In genomic region chr1:28258628-28259251, GRCh38 we compare ENCODE assay signal across 8 cellular contexts. TPM values are rescaled to one million over a fixed set of nuclear protein-coding genes. Genes with fewer than 3 reads are reported as not detected.
DNase-seq lines count a peak whose midpoint lies in the region; ATAC-seq and TF ChIP-seq lines count a peak whose summit lies in the region.

No MANE protein-coding gene starts in this region.

- DNase-seq in HFFc6, result no peak
- no peak for DNase-seq in adrenal gland
- DNase-seq in memory B cell (ENCODE audit: low spot score in 2 of 2), result no peak
- no peak for DNase-seq in stimulated activated CD4-positive, alpha-beta T cell treated with anti-CD3 and anti-CD28 coated beads, Interleukin-1b, Interleukin-23, amount 100 ng/mL, for 48 hours
- no peak for DNase-seq in activated CD4-positive, alpha-beta T cell treated with anti-CD3 and anti-CD28 coated beads, Interleukin-2, amount 50 U/mL, for 4 hours

- H3K36me3 ChIP-seq in ACC112 (ENCODE audit: insufficient read depth, low read length) (no peaks in the 10 kb centered on the region), adrenal gland (replicated peaks in 1 of 2) (no peaks in the 10 kb centered on the region)

- ATAC-seq in memory B cell (ENCODE audit: low read depth), result no peak
- ATAC-seq in GM21423 (IDR thresholded peaks at IDR 0.05; ENCODE audit: unreplicated experiment), result no peak
- no peak for ATAC-seq in HG02885 (IDR thresholded peaks at IDR 0.05; ENCODE audit: poor library complexity, unreplicated experiment)

- TF ChIP-seq CTCF in HFFc6 (IDR thresholded peaks at IDR 0.05) (no peak), adrenal gland (IDR thresholded peaks at IDR 0.05) (no peak)

- H3K27me3 Mint-ChIP-seq in HFFc6 (ENCODE audit: insufficient read depth) (peaks cover 2% of the 10 kb centered on the region; the same call in 1 of the 2 replicates), memory B cell (no peaks in the 10 kb centered on the region)

- H3K4me3 Mint-ChIP-seq in HFFc6 (peak overlapping the region; percentile 88), memory B cell (peak overlapping the region; percentile 80)

- H3K36me3 Mint-ChIP-seq in HFFc6 (ENCODE audit: low read depth) (peaks cover 9% of the 10 kb centered on the region), memory B cell (no peaks in the 10 kb centered on the region)

- peak overlapping the region; percentile 15; the same call in 1 of the 2 replicates for H3K4me3 ChIP-seq in ACC112 (ENCODE audit: low read depth, low read length)
- peak overlapping the region in 1 of 4 donors; percentile 73 for H3K4me3 ChIP-seq in adrenal gland

- 10 to 20% (median 16%) methylated on average over 9 to 12 of the region's 12 CpGs for WGBS in adrenal gland, 4 donors

- peak overlapping the region; percentile 50 for H2AFZ ChIP-seq in ACC112 (ENCODE audit: low read length, unreplicated experiment)

- H3K27ac Mint-ChIP-seq in HFFc6 (peak overlapping the region; percentile 92), memory B cell (no peak overlapping the region)

- no peak for TF ChIP-seq POLR2A in adrenal gland (IDR thresholded peaks at IDR 0.05)

- no peaks in the 10 kb centered on the region for H3K9me3 Mint-ChIP-seq in HFFc6
- H3K9me3 Mint-ChIP-seq in memory B cell, result no peaks in the 10 kb centered on the region

- peak overlapping the region; percentile 67 for H3K27ac ChIP-seq in ACC112 (ENCODE audit: low read depth, low read length)
- peak overlapping the region in 4 of 5 donors; percentile 9 to 86 (median 66) for H3K27ac ChIP-seq in adrenal gland

- H3K4me1 Mint-ChIP-seq in HFFc6 (ENCODE audit: low read depth) (peaks cover 32% of the 10 kb centered on the region), memory B cell (peaks cover 15% of the 10 kb centered on the region)

- peaks cover 20% of the 10 kb centered on the region for H3K4me1 ChIP-seq in ACC112 (ENCODE audit: control insufficient read depth, insufficient read depth, low read length, unreplicated experiment)
- peaks cover 14 to 22% of the 10 kb centered on the region in 2 donors for H3K4me1 ChIP-seq in adrenal gland (replicated peaks in 1 of 2)

- H3K79me2 ChIP-seq in ACC112 (ENCODE audit: control insufficient read depth, insufficient read depth, low read length, unreplicated experiment), result peaks cover 38% of the 10 kb centered on the region

- H3K9me3 ChIP-seq in adrenal gland (replicated peaks in 1 of 3), result no peaks in the 10 kb centered on the region

- H3K27me3 ChIP-seq in ACC112 (ENCODE audit: insufficient read depth, low read length), result no peaks in the 10 kb centered on the region
- no peaks in the 10 kb centered on the region for H3K27me3 ChIP-seq in adrenal gland

- intact Hi-C loops in adrenal gland (cut with DNase I), result no loop called here

RNA-seq across cellular contexts. Expression of gene SESN2, which starts 0.6 kb away (rescaled TPM):
- total RNA-seq in HFFc6 (2021; fragmentation: NEBNext Ultra II Directional; extraction: Animal tissue kit (Norgen Biotek cat#: 25700)), result 10 to 100 TPM; 15.5 to 22.0 (median 17.4) TPM
- 10 to 100 TPM in 6 of 8 donors, 1 to 10 TPM in 2; 9.1 to 19.1 (median 11.3) TPM for total RNA-seq in adrenal gland
- 1 to 10 TPM; 2.9 to 5.6 (median 3.2) TPM for polyA plus RNA-seq in adrenal gland

RNA-seq across cellular contexts. Expression of gene ATP5IF1, which starts 22.8 kb away (rescaled TPM):
- 100 to 1,000 TPM; 153 to 231 (median 216) TPM for total RNA-seq in HFFc6 (2021; fragmentation: NEBNext Ultra II Directional; extraction: Animal tissue kit (Norgen Biotek cat#: 25700))
- 100 to 1,000 TPM; 111 to 372 (median 176) TPM for total RNA-seq in adrenal gland
- polyA plus RNA-seq in adrenal gland, result 100 to 1,000 TPM; 160 to 967 (median 765) TPM

RNA-seq across cellular contexts. Expression of gene DNAJC8, which starts 25.9 kb away (rescaled TPM):
- total RNA-seq in HFFc6 (2021; fragmentation: NEBNext Ultra II Directional; extraction: Animal tissue kit (Norgen Biotek cat#: 25700)), result 100 to 1,000 TPM; 101 to 112 (median 105) TPM
- 10 to 100 TPM; 45.7 to 79.5 (median 66.9) TPM for total RNA-seq in adrenal gland
- polyA plus RNA-seq in adrenal gland, result 100 to 1,000 TPM in 1 of 3 donors, 10 to 100 TPM in 2; 47.7 to 150 (median 49.6) TPM
